Comparison of ENCODE assay signal across 8 cellular contexts in genomic region chr18:5237723-5238370, GRCh38. TPM values are rescaled to one million over a fixed set of nuclear protein-coding genes. Genes with fewer than 3 reads are reported as not detected.
DNase-seq lines count a peak whose midpoint lies in the region; ATAC-seq, FAIRE-seq and TF ChIP-seq lines count a peak whose summit lies in the region.

No MANE protein-coding gene starts in this region.

- TF ChIP-seq POLR2A in GM12892 (IDR thresholded peaks at IDR 0.05; ENCODE audit: low read depth, low read length) = peak; percentile 86

- ATAC-seq in HG02678 (IDR thresholded peaks at IDR 0.05; ENCODE audit: unreplicated experiment) = peak; percentile 93

- peak overlapping the region; percentile 84 for H3K4me3 ChIP-seq in retinal pigment epithelial cell (ENCODE audit: low read length)

- FAIRE-seq in GM12892 (lab: Jason Lieb, UNC) = peak; percentile 94

- TF ChIP-seq CTCF in retinal pigment epithelial cell (conservative IDR thresholded peaks at IDR 0.05; ENCODE audit: low read depth, low read length) = peak; percentile 37

- DNase-seq in GM12892 (ENCODE audit: insufficient read length) (peak; percentile 56), NCI-H1417 (lab: John Stamatoyannopoulos, UW) (peak; percentile 90 to 99 (median 97)), T-helper 9 cell (peak; percentile 74), astrocyte of the hippocampus (ENCODE audit: low read depth, low spot score) (peak; percentile 96), hypothalamus (lab: John Stamatoyannopoulos, UW) (peak; percentile 49 to 98 (median 88)), retinal pigment epithelial cell (ENCODE audit: low read depth) (peak; percentile 60), A172 (ENCODE audit: low spot score) (no peak)

RNA-seq across cellular contexts. Expression of gene AKAIN1, which starts 40.8 kb away (rescaled TPM):
- polyA plus RNA-seq in GM12892 (2012; ENCODE audit: missing spikeins) = not detected
- total RNA-seq in A172 (2014; rRNA removed; shearing (Covaris generic)) = not detected in 2 replicates

RNA-seq across cellular contexts. Expression of gene ZBTB14, which starts 57.7 kb away (rescaled TPM):
- 7.4 TPM for polyA plus RNA-seq in GM12892 (2012; ENCODE audit: missing spikeins)
- total RNA-seq in A172 (2014; rRNA removed; shearing (Covaris generic)) = 18.2 and 20.9 TPM in 2 replicates
